15 cellular contexts compared by ENCODE assay signal in genomic region chr7:116535416-116535815, GRCh38. TPM values are rescaled to one million over a fixed set of nuclear protein-coding genes. Genes with fewer than 3 reads are reported as not detected.
"Had no signal": no experiment of that assay in that cellular context is flagged by ENCODE, and none has a peak within 500 bp of the region (broad histone marks: within the 10 kb centered on the region; RNA-seq: fewer than 3 reads in every experiment).

No MANE protein-coding gene starts in this region.

- ATAC-seq: activated CD8-positive, alpha-beta T cell treated with anti-CD3 and anti-CD28 coated beads, Interleukin-2, amount 10 ng/mL, durations not matched to agents 7 days and 5 days; activated naive CD8-positive, alpha-beta T cell treated with anti-CD3 and anti-CD28 coated beads, Interleukin-2, amount 50 U/mL, for 24 hours; naive thymus-derived CD8-positive, alpha-beta T cell; T-helper 17 cell had no signal

- H3K4me1 ChIP-seq: prostate gland had no signal

- H3K4me3 ChIP-seq: hepatocyte, lung, mucosa of descending colon, prostate gland, skin epidermis had no signal

- H3K27ac ChIP-seq: hepatocyte, prostate gland had no signal

- DNase-seq: activated CD4-positive, alpha-beta T cell treated with anti-CD3 and anti-CD28 coated beads for 48 hours; activated CD8-positive, alpha-beta memory T cell treated with anti-CD3 and anti-CD28 coated beads, Interleukin-2, amount 50 U/mL, for 48 hours; activated CD8-positive, alpha-beta T cell treated with anti-CD3 and anti-CD28 coated beads, Interleukin-2, amount 10 ng/mL, durations not matched to agents 7 days and 5 days; activated naive CD4-positive, alpha-beta T cell; activated naive CD8-positive, alpha-beta T cell treated with anti-CD3 and anti-CD28 coated beads, Interleukin-2, amount 50 U/mL, for 24 hours; effector CD4-positive, alpha-beta T cell; kidney glomerular epithelial cell; mucosa of descending colon; naive thymus-derived CD8-positive, alpha-beta T cell; substantia nigra; T-helper 17 cell had no signal

- H3K36me3 ChIP-seq: prostate gland had no signal

- H3K27me3 ChIP-seq: hepatocyte had no signal

- H3K9me3 ChIP-seq: mucosa of descending colon, prostate gland had no signal

RNA-seq across cellular contexts. Expression of gene CAV1, which starts 10.6 kb away (rescaled TPM):
- total RNA-seq: activated CD8-positive, alpha-beta T cell treated with anti-CD3 and anti-CD28 coated beads, Interleukin-2, amount 10 ng/mL, durations not matched to agents 7 days and 5 days; naive thymus-derived CD8-positive, alpha-beta T cell had no signal
- polyA plus RNA-seq: naive thymus-derived CD8-positive, alpha-beta T cell had no signal

RNA-seq across cellular contexts. Expression of gene CAV2, which starts 35.9 kb away (rescaled TPM):
- total RNA-seq: activated CD8-positive, alpha-beta T cell treated with anti-CD3 and anti-CD28 coated beads, Interleukin-2, amount 10 ng/mL, durations not matched to agents 7 days and 5 days; naive thymus-derived CD8-positive, alpha-beta T cell had no signal
- polyA plus RNA-seq: naive thymus-derived CD8-positive, alpha-beta T cell had no signal
